1 cellular context compared by ENCODE assay signal in the genomic region with DNA sequence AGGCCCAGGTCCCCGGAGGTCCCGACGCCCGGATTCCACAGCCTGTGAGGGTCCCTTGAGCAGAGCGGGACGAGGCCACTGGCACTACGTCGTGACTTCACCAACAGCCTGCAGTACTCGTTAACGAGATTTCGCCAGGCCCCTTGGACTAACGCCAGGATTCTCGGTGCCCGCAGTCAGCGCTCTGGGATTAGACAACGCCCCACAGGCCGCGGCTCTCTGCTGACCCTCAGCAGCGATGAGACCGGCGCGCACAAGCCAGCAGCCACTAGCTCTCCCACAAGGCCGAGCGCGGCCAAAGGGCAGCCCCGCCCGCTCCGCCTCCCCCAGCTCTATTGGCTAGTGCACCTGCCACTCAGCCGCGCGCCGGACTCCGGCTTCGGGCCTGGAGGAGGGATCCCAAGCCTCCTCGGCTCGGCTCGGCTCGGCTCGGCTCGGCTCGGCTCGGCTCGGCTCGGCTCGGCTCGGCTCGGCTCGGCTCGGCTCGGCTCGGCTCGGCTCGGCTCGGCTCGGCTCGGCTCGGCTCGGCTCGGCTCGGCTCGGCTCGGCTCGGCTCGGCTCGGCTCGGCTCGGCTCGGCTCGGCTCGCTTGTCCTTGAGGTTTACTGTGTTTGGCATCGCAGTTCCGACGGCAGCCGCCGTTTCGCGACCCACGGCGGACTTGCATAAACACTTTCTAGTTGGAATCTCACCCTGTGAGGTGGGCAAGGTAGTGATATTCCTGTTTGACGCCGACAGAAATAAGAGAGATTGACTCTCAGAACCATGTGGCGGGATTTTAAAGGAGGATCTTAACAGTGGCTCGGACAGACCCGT.
TF ChIP-seq lines count a peak whose summit lies in the region.

No MANE protein-coding gene starts in this region.

TF ChIP-seq in HepG2, 621 proteins besides CTCF, POLR2A, EP300 and RAD21 (continued from another document and continues in another):
- TF ChIP-seq ZNF451 (CRISPR knock-in tag; IDR thresholded peaks at IDR 0.05) (no peak), NR2F6 (IDR thresholded peaks at IDR 0.05) (no peak; the same call in 1 of the 2 replicates), NR2F6 (CRISPR knock-in tag; IDR thresholded peaks at IDR 0.05) (peak; percentile 63), KLF13 (CRISPR knock-in tag; IDR thresholded peaks at IDR 0.05) (no peak), HNRNPK (IDR thresholded peaks at IDR 0.05; ENCODE audit: low read depth, low read length, poor library complexity, severe bottlenecking) (no peak), CREM (IDR thresholded peaks at IDR 0.05) (no peak), CREM (CRISPR knock-in tag; IDR thresholded peaks at IDR 0.05) (no peak), CBX5 (CRISPR knock-in tag; IDR thresholded peaks at IDR 0.05; ENCODE audit: borderline replicate concordance) (no peak; the same call in 1 of the 2 replicates), ZNF468 (CRISPR knock-in tag; IDR thresholded peaks at IDR 0.05) (no peak), ZNF20 (CRISPR knock-in tag; IDR thresholded peaks at IDR 0.05) (0 out of 2 replicates have a peak, but pooled peaks have one; percentile 40), RFX3 (CRISPR knock-in tag; IDR thresholded peaks at IDR 0.05) (no peak), WIZ (CRISPR knock-in tag; IDR thresholded peaks at IDR 0.05) (peak; percentile 47), FOXA1 (IDR thresholded peaks at IDR 0.05) (no peak), FOXA1 (CRISPR knock-in tag; IDR thresholded peaks at IDR 0.05) (no peak), DPF2 (CRISPR knock-in tag; IDR thresholded peaks at IDR 0.05; ENCODE audit: borderline replicate concordance, low read depth) (no peak), ZC3H4 (CRISPR knock-in tag; IDR thresholded peaks at IDR 0.05; ENCODE audit: borderline replicate concordance) (no peak), XBP1 (CRISPR knock-in tag; IDR thresholded peaks at IDR 0.05) (peak; percentile 65; the same call in 1 of the 2 replicates), MBD4 (IDR thresholded peaks at IDR 0.05; ENCODE audit: borderline replicate concordance, low read length) (no peak), ZNF33A (CRISPR knock-in tag; IDR thresholded peaks at IDR 0.05; ENCODE audit: borderline replicate concordance) (no peak), CHD2 (IDR thresholded peaks at IDR 0.05; ENCODE audit: low read depth, low read length) (peak; percentile 21; the same call in 1 of the 2 replicates), ETV5 (CRISPR knock-in tag; IDR thresholded peaks at IDR 0.05; ENCODE audit: borderline replicate concordance) (no peak), RFXAP (CRISPR knock-in tag; IDR thresholded peaks at IDR 0.05; ENCODE audit: borderline replicate concordance) (peak; percentile 82; the same call in 1 of the 2 replicates), CCAR2 (optimal IDR thresholded peaks at IDR 0.05; ENCODE audit: low read depth, low read length) (no peak), PAWR (CRISPR knock-in tag; IDR thresholded peaks at IDR 0.05; ENCODE audit: borderline replicate concordance) (0 out of 2 replicates have a peak, but pooled peaks have one; percentile 31), REXO4 (CRISPR knock-in tag; IDR thresholded peaks at IDR 0.05; ENCODE audit: borderline replicate concordance) (0 out of 2 replicates have a peak, but pooled peaks have one; percentile 57), ZNF614 (CRISPR knock-in tag; IDR thresholded peaks at IDR 0.05; ENCODE audit: borderline replicate concordance) (peak; percentile 87), FOXC1 (CRISPR knock-in tag; IDR thresholded peaks at IDR 0.05; ENCODE audit: borderline replicate concordance) (peak; percentile 56; the same call in 1 of the 2 replicates), POLR2AphosphoS5 (IDR thresholded peaks at IDR 0.05; ENCODE audit: low read depth, low read length) (peak; percentile 91), ZNF607 (CRISPR knock-in tag; IDR thresholded peaks at IDR 0.05; ENCODE audit: borderline replicate concordance) (peak; percentile 49; the same call in 1 of the 2 replicates), SP2 (CRISPR knock-in tag; IDR thresholded peaks at IDR 0.05) (peak; percentile 99), ZNF180 (CRISPR knock-in tag; IDR thresholded peaks at IDR 0.05; ENCODE audit: borderline replicate concordance, low read depth) (no peak), REL (CRISPR knock-in tag; conservative IDR thresholded peaks at IDR 0.05) (no peak), ZNF772 (CRISPR knock-in tag; IDR thresholded peaks at IDR 0.05) (peak; percentile 64; the same call in 1 of the 2 replicates), NONO (IDR thresholded peaks at IDR 0.05) (no peak), NONO (CRISPR knock-in tag; conservative IDR thresholded peaks at IDR 0.05) (peak; percentile 85), KLF6 (CRISPR knock-in tag; IDR thresholded peaks at IDR 0.05) (peak; percentile 77; the same call in 1 of the 2 replicates), ZMYM4 (CRISPR knock-in tag; IDR thresholded peaks at IDR 0.05) (peak; percentile 91), ZNF558 (CRISPR knock-in tag; IDR thresholded peaks at IDR 0.05; ENCODE audit: borderline replicate concordance) (peak; percentile 90; the same call in 1 of the 2 replicates)
- TF ChIP-seq, protein P1, sequence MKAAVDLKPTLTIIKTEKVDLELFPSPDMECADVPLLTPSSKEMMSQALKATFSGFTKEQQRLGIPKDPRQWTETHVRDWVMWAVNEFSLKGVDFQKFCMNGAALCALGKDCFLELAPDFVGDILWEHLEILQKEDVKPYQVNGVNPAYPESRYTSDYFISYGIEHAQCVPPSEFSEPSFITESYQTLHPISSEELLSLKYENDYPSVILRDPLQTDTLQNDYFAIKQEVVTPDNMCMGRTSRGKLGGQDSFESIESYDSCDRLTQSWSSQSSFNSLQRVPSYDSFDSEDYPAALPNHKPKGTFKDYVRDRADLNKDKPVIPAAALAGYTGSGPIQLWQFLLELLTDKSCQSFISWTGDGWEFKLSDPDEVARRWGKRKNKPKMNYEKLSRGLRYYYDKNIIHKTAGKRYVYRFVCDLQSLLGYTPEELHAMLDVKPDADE (CRISPR knock-in tag; IDR thresholded peaks at IDR 0.05), result no peak
- TF ChIP-seq, protein P2, sequence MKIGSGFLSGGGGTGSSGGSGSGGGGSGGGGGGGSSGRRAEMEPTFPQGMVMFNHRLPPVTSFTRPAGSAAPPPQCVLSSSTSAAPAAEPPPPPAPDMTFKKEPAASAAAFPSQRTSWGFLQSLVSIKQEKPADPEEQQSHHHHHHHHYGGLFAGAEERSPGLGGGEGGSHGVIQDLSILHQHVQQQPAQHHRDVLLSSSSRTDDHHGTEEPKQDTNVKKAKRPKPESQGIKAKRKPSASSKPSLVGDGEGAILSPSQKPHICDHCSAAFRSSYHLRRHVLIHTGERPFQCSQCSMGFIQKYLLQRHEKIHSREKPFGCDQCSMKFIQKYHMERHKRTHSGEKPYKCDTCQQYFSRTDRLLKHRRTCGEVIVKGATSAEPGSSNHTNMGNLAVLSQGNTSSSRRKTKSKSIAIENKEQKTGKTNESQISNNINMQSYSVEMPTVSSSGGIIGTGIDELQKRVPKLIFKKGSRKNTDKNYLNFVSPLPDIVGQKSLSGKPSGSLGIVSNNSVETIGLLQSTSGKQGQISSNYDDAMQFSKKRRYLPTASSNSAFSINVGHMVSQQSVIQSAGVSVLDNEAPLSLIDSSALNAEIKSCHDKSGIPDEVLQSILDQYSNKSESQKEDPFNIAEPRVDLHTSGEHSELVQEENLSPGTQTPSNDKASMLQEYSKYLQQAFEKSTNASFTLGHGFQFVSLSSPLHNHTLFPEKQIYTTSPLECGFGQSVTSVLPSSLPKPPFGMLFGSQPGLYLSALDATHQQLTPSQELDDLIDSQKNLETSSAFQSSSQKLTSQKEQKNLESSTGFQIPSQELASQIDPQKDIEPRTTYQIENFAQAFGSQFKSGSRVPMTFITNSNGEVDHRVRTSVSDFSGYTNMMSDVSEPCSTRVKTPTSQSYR (CRISPR knock-in tag; IDR thresholded peaks at IDR 0.05; ENCODE audit: borderline replicate concordance), result peak; percentile 27; the same call in 1 of the 2 replicates
- TF ChIP-seq, protein P3, sequence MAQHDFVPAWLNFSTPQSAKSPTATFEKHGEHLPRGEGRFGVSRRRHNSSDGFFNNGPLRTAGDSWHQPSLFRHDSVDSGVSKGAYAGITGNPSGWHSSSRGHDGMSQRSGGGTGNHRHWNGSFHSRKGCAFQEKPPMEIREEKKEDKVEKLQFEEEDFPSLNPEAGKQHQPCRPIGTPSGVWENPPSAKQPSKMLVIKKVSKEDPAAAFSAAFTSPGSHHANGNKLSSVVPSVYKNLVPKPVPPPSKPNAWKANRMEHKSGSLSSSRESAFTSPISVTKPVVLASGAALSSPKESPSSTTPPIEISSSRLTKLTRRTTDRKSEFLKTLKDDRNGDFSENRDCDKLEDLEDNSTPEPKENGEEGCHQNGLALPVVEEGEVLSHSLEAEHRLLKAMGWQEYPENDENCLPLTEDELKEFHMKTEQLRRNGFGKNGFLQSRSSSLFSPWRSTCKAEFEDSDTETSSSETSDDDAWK (CRISPR knock-in tag; IDR thresholded peaks at IDR 0.05), result no peak
- TF ChIP-seq, protein P4, sequence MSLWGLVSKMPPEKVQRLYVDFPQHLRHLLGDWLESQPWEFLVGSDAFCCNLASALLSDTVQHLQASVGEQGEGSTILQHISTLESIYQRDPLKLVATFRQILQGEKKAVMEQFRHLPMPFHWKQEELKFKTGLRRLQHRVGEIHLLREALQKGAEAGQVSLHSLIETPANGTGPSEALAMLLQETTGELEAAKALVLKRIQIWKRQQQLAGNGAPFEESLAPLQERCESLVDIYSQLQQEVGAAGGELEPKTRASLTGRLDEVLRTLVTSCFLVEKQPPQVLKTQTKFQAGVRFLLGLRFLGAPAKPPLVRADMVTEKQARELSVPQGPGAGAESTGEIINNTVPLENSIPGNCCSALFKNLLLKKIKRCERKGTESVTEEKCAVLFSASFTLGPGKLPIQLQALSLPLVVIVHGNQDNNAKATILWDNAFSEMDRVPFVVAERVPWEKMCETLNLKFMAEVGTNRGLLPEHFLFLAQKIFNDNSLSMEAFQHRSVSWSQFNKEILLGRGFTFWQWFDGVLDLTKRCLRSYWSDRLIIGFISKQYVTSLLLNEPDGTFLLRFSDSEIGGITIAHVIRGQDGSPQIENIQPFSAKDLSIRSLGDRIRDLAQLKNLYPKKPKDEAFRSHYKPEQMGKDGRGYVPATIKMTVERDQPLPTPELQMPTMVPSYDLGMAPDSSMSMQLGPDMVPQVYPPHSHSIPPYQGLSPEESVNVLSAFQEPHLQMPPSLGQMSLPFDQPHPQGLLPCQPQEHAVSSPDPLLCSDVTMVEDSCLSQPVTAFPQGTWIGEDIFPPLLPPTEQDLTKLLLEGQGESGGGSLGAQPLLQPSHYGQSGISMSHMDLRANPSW (CRISPR knock-in tag; IDR thresholded peaks at IDR 0.05; ENCODE audit: borderline replicate concordance), result peak; percentile 88
- TF ChIP-seq, protein P5, sequence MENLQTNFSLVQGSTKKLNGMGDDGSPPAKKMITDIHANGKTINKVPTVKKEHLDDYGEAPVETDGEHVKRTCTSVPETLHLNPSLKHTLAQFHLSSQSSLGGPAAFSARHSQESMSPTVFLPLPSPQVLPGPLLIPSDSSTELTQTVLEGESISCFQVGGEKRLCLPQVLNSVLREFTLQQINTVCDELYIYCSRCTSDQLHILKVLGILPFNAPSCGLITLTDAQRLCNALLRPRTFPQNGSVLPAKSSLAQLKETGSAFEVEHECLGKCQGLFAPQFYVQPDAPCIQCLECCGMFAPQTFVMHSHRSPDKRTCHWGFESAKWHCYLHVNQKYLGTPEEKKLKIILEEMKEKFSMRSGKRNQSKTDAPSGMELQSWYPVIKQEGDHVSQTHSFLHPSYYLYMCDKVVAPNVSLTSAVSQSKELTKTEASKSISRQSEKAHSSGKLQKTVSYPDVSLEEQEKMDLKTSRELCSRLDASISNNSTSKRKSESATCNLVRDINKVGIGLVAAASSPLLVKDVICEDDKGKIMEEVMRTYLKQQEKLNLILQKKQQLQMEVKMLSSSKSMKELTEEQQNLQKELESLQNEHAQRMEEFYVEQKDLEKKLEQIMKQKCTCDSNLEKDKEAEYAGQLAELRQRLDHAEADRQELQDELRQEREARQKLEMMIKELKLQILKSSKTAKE (CRISPR knock-in tag; IDR thresholded peaks at IDR 0.05; ENCODE audit: borderline replicate concordance), result no peak
